ENCODE assay signal across 7 cellular contexts in the genomic region with DNA sequence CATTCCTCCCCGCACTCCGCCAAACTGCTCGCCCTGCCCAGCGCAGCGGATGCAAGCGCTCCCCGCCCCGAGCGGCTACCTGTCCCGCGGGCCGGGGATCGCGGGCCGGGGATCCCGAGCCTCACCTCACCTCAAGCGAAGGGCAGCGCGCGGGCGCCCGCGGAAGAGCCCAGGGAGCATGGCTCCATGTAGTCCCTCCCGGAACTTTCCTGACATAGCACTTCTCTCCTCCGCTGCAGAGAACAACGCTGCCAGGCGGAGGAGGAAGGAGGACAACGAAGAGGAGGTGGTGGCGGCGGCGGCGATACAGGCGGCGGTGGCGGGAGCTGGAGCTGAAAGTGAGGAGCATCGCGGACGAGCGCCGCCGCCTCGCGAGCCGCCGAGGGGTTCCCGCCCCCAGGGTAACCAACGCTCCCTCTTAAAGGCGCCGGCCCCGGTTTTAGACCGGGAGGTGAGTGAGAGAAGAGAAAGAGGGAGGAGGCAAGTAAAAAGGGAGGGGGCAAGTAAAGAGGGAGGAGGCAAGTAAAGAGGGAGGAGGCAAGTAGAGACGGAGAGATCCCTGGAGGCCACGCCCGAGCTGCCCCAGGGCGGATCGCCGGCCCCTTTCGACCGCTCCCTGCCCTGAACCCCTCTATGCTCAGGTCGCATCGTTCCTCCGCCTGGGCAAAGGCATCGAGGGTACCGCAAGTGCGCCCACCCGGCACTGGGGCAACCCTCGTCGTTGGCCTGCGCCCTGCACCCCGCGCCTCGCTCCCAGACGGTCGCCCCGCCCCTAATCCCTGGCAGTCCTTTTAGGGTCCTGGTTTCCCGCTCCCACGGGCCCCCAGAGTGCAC. TPM values are rescaled to one million over a fixed set of nuclear protein-coding genes. Genes with fewer than 3 reads are reported as not detected.
DNase-seq lines count a peak whose midpoint lies in the region; ATAC-seq and TF ChIP-seq lines count a peak whose summit lies in the region.

A gene with protein sequence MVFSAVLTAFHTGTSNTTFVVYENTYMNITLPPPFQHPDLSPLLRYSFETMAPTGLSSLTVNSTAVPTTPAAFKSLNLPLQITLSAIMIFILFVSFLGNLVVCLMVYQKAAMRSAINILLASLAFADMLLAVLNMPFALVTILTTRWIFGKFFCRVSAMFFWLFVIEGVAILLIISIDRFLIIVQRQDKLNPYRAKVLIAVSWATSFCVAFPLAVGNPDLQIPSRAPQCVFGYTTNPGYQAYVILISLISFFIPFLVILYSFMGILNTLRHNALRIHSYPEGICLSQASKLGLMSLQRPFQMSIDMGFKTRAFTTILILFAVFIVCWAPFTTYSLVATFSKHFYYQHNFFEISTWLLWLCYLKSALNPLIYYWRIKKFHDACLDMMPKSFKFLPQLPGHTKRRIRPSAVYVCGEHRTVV (minus strand): TSS at position 340 of the 834 bp plus-strand sequence. CDS start 37,746 bp downstream, outside the sequence.

- no peaks in the 10 kb centered on the region for H3K27me3 ChIP-seq in body of pancreas
- H3K27me3 ChIP-seq in iPS-18a (ENCODE audit: control insufficient read depth, insufficient read depth, low read length) = peaks cover 15% of the 10 kb centered on the region

- H3K4me1 ChIP-seq in body of pancreas = peaks cover 12% of the 10 kb centered on the region
- H3K4me1 ChIP-seq in iPS-18a (ENCODE audit: control insufficient read depth, low read depth, low read length) = peaks cover 14% of the 10 kb centered on the region

- peak within 1 kb of the TSS; percentile 73 to 98 for H3K4me3 ChIP-seq in body of pancreas
- H3K4me3 ChIP-seq in iPS-18a (ENCODE audit: low read length) = peak within 1 kb of the TSS; percentile 93
- peak within 1 kb of the TSS; percentile 52 to 81 (median 62) for H3K4me3 ChIP-seq in skin epidermis

- TF ChIP-seq CTCF in GM13977 (IDR thresholded peaks at IDR 0.05; ENCODE audit: extremely low read depth, insufficient read depth, missing control alignments) (no peak), body of pancreas (IDR thresholded peaks at IDR 0.05) (peak in 1 of 7 experiments; percentile 8)

- ATAC-seq in HG02623 (IDR thresholded peaks at IDR 0.05; ENCODE audit: unreplicated experiment) = peak; percentile 92
- ATAC-seq in body of pancreas = peak; percentile 86

- TF ChIP-seq POLR2A in body of pancreas (IDR thresholded peaks at IDR 0.05) = peak; percentile 28 to 67 (median 63)

- DNase-seq in GM13977 (ENCODE audit: low spot score) (peak; percentile 94), NCI-H1092 treated with DMSO at 0.1 percent for 48 hours (lab: John Stamatoyannopoulos, UW) (peak; percentile 64), T-helper 22 cell (ENCODE audit: low read depth) (peak; percentile 59), body of pancreas (peak; percentile 63 to 77 (median 67))

- H3K27ac ChIP-seq in body of pancreas = peak within 1 kb of the TSS in 3 of 4 donors; percentile 65 to 79 (median 69)
- H3K27ac ChIP-seq in iPS-18a (ENCODE audit: low read length) = peak within 1 kb of the TSS; percentile 59
- peak within 1 kb of the TSS in 5 of 21 experiments; percentile 12 to 37 (median 27) for H3K27ac ChIP-seq in skin epidermis

- intact Hi-C loops in body of pancreas (cut with DNase I) = no loop called here

- in situ Hi-C loops in GM13977 (cut with MboI; ENCODE audit: low pct_unique_long_range_greater_than_20kb, low sequenced_read_pairs, unreplicated experiment) = no loop called here

- H3K36me3 ChIP-seq in body of pancreas (replicated peaks in 1 of 2; ENCODE audit: insufficient read depth in 1 of 2, low read depth in 2 of 2) = no peaks in the 10 kb centered on the region
- no peaks in the 10 kb centered on the region for H3K36me3 ChIP-seq in iPS-18a (ENCODE audit: control insufficient read depth, low read depth, low read length)

- H3K9me3 ChIP-seq in body of pancreas = no peaks in the 10 kb centered on the region
- no peaks in the 10 kb centered on the region for H3K9me3 ChIP-seq in iPS-18a (ENCODE audit: control insufficient read depth, low read depth, low read length)

- WGBS in body of pancreas, 2 donors = 0% methylated on average over 47 to 71 of the region's 77 CpGs

- peak within 1 kb of the TSS; percentile 90 for H3K9ac ChIP-seq in iPS-18a (ENCODE audit: low read length)

RNA-seq across cellular contexts. Expression of the gene that starts here (rescaled TPM):
- 1 to 10 TPM; 1.3 to 2.3 TPM for total RNA-seq in body of pancreas
